ENCODE assay signal across 8 cellular contexts in the genomic region with DNA sequence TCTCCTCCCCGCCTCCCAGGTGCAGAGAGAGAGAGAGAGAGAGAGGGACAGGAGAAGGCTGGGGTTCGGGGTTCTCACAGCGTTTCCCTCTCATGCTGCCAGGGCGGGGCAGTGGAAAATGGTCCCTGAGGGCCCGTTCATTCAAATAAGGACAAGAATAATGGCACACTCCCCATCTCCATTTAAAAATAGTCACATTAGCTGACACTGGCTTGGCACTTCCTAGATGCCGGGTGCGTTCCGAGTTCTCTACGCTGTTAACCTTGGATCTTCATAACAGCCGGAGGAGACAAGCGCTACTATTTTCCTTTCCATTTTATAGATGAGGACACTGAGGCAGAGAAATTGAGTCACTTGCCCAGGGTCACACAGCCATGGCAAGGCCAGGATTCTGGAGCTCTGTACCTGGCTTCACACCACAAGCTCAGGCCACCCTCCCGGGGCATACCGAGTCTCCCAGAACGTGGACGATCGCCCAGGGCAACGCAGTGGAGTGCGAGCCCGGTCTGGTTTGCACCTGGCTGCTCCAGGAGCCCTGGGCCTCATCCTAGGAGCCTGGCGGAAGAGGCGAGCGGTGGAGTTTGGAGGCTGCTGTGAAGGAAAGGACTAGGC. TPM values are rescaled to one million over a fixed set of nuclear protein-coding genes. Genes with fewer than 3 reads are reported as not detected.
DNase-seq lines count a peak whose midpoint lies in the region; ATAC-seq, FAIRE-seq and TF ChIP-seq lines count a peak whose summit lies in the region.

No MANE protein-coding gene starts in this region.

- peaks cover 8 to 27% of the 10 kb centered on the region in 2 experiments for H4K20me1 ChIP-seq in H1 (replicated peaks in 1 of 2; ENCODE audit: control insufficient read depth in 1 of 2, insufficient read depth in 2 of 2, low read length in 2 of 2)
- H4K20me1 ChIP-seq in neural progenitor cell (ENCODE audit: low read depth): peaks cover 34% of the 10 kb centered on the region

- no peak overlapping the region for H2AK5ac ChIP-seq in H1 (ENCODE audit: low read depth, low read length)

- H3K9me3 ChIP-seq in CD8-positive, alpha-beta T cell (ENCODE audit: low read length): no peaks in the 10 kb centered on the region
- no peaks in the 10 kb centered on the region for H3K9me3 ChIP-seq in H1 (ENCODE audit: insufficient read depth in 2 of 2, low read depth in 1 of 2, low read length in 1 of 2)
- H3K9me3 ChIP-seq in neural progenitor cell (ENCODE audit: low read depth): no peaks in the 10 kb centered on the region

- peak overlapping the region; percentile 72 for H3K4me3 ChIP-seq in CD8-positive, alpha-beta T cell (ENCODE audit: low read depth, low read length)
- H3K4me3 ChIP-seq in H1 (ENCODE audit: extremely low read depth in 1 of 4, insufficient read depth in 2 of 4, low read depth in 3 of 4, low read length in 4 of 4) (peak overlapping the region; percentile 27 to 99 (median 59); a peak in 7 of 8 replicates), neural progenitor cell (peak overlapping the region; percentile 90)

- H2AFZ ChIP-seq in H1 (ENCODE audit: low read length) (peak overlapping the region; percentile 56; the same call in 1 of the 2 replicates), neural progenitor cell (replicated peaks) (peak overlapping the region; percentile 93)

- H4K5ac ChIP-seq in H1 (ENCODE audit: insufficient read length, low read depth, low read length): peak overlapping the region; percentile 46

- peak overlapping the region; percentile 91 for H3K27ac ChIP-seq in CD8-positive, alpha-beta T cell (ENCODE audit: low read depth, low read length)
- peak overlapping the region; percentile 66; the same call in 1 of the 2 replicates for H3K27ac ChIP-seq in H1 (ENCODE audit: low read depth, low read length)
- H3K27ac ChIP-seq in neural progenitor cell: no peak overlapping the region

- 47% methylated on average over 22 of the region's 22 CpGs; no CpG with 5 or more reads in 1 of the 2 experiments for WGBS in H1 (ENCODE audit: extremely low coverage in 1 of 2, insufficient coverage in 1 of 2, insufficient read length in 1 of 2, insufficient replicate concordance in 2 of 2, low coverage in 1 of 2, low lambda C conversion rate in 2 of 2, missing lambda C conversion rate in 1 of 2), 2 experiments

- H2BK120ac ChIP-seq in H1 (replicated peaks; ENCODE audit: low read depth, low read length): no peak overlapping the region

- no peak for DNase-seq in CD8-positive, alpha-beta T cell
- peak; percentile 78 to 86 for DNase-seq in NCI-H526 (lab: John Stamatoyannopoulos, UW)
- no peak for DNase-seq in H1 (ENCODE audit: low read depth in 1 of 2, low spot score in 2 of 2)
- no peak for DNase-seq in neural progenitor cell (ENCODE audit: low spot score)
- DNase-seq in head of caudate nucleus: no peak
- no peak for DNase-seq in HCEC 1CT
- no peak for DNase-seq in activated CD8-positive, alpha-beta memory T cell treated with anti-CD3 and anti-CD28 coated beads, Interleukin-2, amount 50 U/mL, for 48 hours
- DNase-seq in NCI-H748 (lab: John Stamatoyannopoulos, UW; ENCODE audit: unreplicated experiment): no peak

- no peaks in the 10 kb centered on the region for H3K36me3 ChIP-seq in CD8-positive, alpha-beta T cell (ENCODE audit: insufficient read depth, low read length)
- no peaks in the 10 kb centered on the region for H3K36me3 ChIP-seq in H1 (ENCODE audit: control insufficient read depth in 2 of 4, insufficient read depth in 4 of 4, low read length in 3 of 4)
- no peaks in the 10 kb centered on the region for H3K36me3 ChIP-seq in neural progenitor cell

- peaks cover 18% of the 10 kb centered on the region for H3K79me1 ChIP-seq in H1 (ENCODE audit: low read depth, low read length)

- H3K27ac Mint-ChIP-seq in CD8-positive, alpha-beta T cell: peak overlapping the region; percentile 96
- H3K27ac Mint-ChIP-seq in neural progenitor cell: peak overlapping the region; percentile 93

- peaks cover 51% of the 10 kb centered on the region for H3K4me1 Mint-ChIP-seq in CD8-positive, alpha-beta T cell (ENCODE audit: low read depth)
- peaks cover 39% of the 10 kb centered on the region for H3K4me1 Mint-ChIP-seq in neural progenitor cell

- POLR2A ChIA-PET in CD8-positive, alpha-beta T cell (lab: Charles Lee): interaction anchor here (1.0 to 4.9 kb wide), 8 partner anchors 12 to 511 kb away, joined by 4 to 81 read pairs (median 7); a partner anchor contains a TSS
- POLR2A ChIA-PET in H1 (lab: Charles Lee; ENCODE audit: partially characterized antibody): interaction anchor here (0.8 to 6.5 kb wide), 18 partner anchors 10 to 140 kb away, joined by 3 to 41 read pairs (median 4); no protein-coding TSS in a partner anchor

- no peak overlapping the region for H3K14ac ChIP-seq in H1 (ENCODE audit: insufficient read length)

- peak overlapping the region; percentile 27 for H3K4ac ChIP-seq in H1 (replicated peaks; ENCODE audit: insufficient read length, low read depth, low read length)

- no peak for ATAC-seq in CD8-positive, alpha-beta T cell

- CTCF ChIA-PET in CD8-positive, alpha-beta T cell (lab: Charles Lee): interaction anchor here (0.8 to 7.9 kb wide), 13 partner anchors 15 to 250 kb away, joined by 3 to 56 read pairs (median 4); a partner anchor contains a TSS
- CTCF ChIA-PET in H1 (lab: Charles Lee; ENCODE audit: partially characterized antibody): interaction anchor here (0.7 to 3.6 kb wide), 17 partner anchors 10 to 522 kb away, joined by 3 to 27 read pairs (median 4); no protein-coding TSS in a partner anchor

- no peak for TF ChIP-seq POLR2A in H1 (IDR thresholded peaks at IDR 0.05; ENCODE audit: control extremely low read depth in 1 of 2, low read depth in 2 of 2, low read length in 2 of 2)

- TF ChIP-seq EP300 in H1 (IDR thresholded peaks at IDR 0.05; ENCODE audit: borderline replicate concordance in 1 of 2, low read depth in 2 of 2, low read length in 2 of 2): no peak

- no peaks in the 10 kb centered on the region for H3K9me3 Mint-ChIP-seq in CD8-positive, alpha-beta T cell
- H3K9me3 Mint-ChIP-seq in neural progenitor cell: no peaks in the 10 kb centered on the region

- H2BK15ac ChIP-seq in H1 (ENCODE audit: low read length): peak overlapping the region; percentile 61; the same call in 1 of the 2 replicates

- peak overlapping the region in 3 of 4 experiments; percentile 34 to 68 (median 63); a peak in 3 of 7 replicates for H3K9ac ChIP-seq in H1 (replicated peaks in 1 of 4; ENCODE audit: extremely low read depth in 1 of 4, low read depth in 3 of 4, low read length in 3 of 4)
- H3K9ac ChIP-seq in neural progenitor cell: no peak overlapping the region

- peaks cover 13% of the 10 kb centered on the region for H3K23me2 ChIP-seq in H1 (ENCODE audit: low read depth, low read length)

- TF ChIP-seq CTCF in CD8-positive, alpha-beta T cell (IDR thresholded peaks at IDR 0.05): no peak
- TF ChIP-seq CTCF in H1 (IDR thresholded peaks at IDR 0.05; ENCODE audit: control extremely low read depth in 1 of 3, insufficient read depth in 1 of 3, low read depth in 1 of 3, low read length in 3 of 3) (no peak), neural progenitor cell (IDR thresholded peaks at IDR 0.05) (no peak)

- no peak for FAIRE-seq in H1 (lab: Jason Lieb, UNC)

- H3K18ac ChIP-seq in H1 (ENCODE audit: extremely low read depth, low read length): peak overlapping the region; percentile 98

- H3K4me3 Mint-ChIP-seq in CD8-positive, alpha-beta T cell: peak overlapping the region; percentile 97
- H3K4me3 Mint-ChIP-seq in neural progenitor cell: peak overlapping the region; percentile 90

- H3K56ac ChIP-seq in H1 (replicated peaks; ENCODE audit: insufficient read length, low read depth, low read length): peak overlapping the region; percentile 37

- H2BK12ac ChIP-seq in H1 (ENCODE audit: low read depth, low read length): peak overlapping the region; percentile 90; the same call in 1 of the 2 replicates

- no peak overlapping the region for H3K23ac ChIP-seq in H1 (ENCODE audit: insufficient read length)

- H3K27me3 Mint-ChIP-seq in CD8-positive, alpha-beta T cell (ENCODE audit: low read depth): no peaks in the 10 kb centered on the region
- H3K27me3 Mint-ChIP-seq in neural progenitor cell (ENCODE audit: insufficient read depth, low read depth): peaks cover 28% of the 10 kb centered on the region

- peaks cover 35% of the 10 kb centered on the region for H3K4me1 ChIP-seq in CD8-positive, alpha-beta T cell (ENCODE audit: insufficient read depth, low read length)
- peaks cover 5 to 25% (median 18%) of the 10 kb centered on the region in 4 experiments for H3K4me1 ChIP-seq in H1 (replicated peaks in 1 of 4; ENCODE audit: control insufficient read depth in 3 of 4, insufficient read depth in 4 of 4, low read length in 3 of 4)
- peaks cover 15% of the 10 kb centered on the region for H3K4me1 ChIP-seq in neural progenitor cell

- peak overlapping the region; percentile 47; the same call in 1 of the 2 replicates for H4K8ac ChIP-seq in H1 (ENCODE audit: extremely low read depth, insufficient read depth, low read length)

- TF ChIP-seq RAD21 in H1 (IDR thresholded peaks at IDR 0.05 in 1 of 2, conservative IDR thresholded peaks at IDR 0.05 in 1 of 2; ENCODE audit: low read depth in 2 of 2, low read length in 2 of 2): no peak

- peak overlapping the region; percentile 91 for H4K91ac ChIP-seq in H1 (replicated peaks; ENCODE audit: insufficient read length, low read length)

- peak overlapping the region; percentile 100 for H3K4me2 ChIP-seq in H1 (ENCODE audit: insufficient read depth in 1 of 2, low read depth in 2 of 2, low read length in 2 of 2)
- peak overlapping the region; percentile 93 for H3K4me2 ChIP-seq in neural progenitor cell

- peaks cover 16% of the 10 kb centered on the region for H3F3A ChIP-seq in neural progenitor cell (ENCODE audit: low read depth)

- peaks cover 13% of the 10 kb centered on the region for H3K36me3 Mint-ChIP-seq in CD8-positive, alpha-beta T cell
- no peaks in the 10 kb centered on the region for H3K36me3 Mint-ChIP-seq in neural progenitor cell

- H2BK20ac ChIP-seq in H1 (ENCODE audit: low read length): peak overlapping the region; percentile 90

- peak overlapping the region; percentile 97 for H2BK5ac ChIP-seq in H1 (ENCODE audit: low read depth, low read length)

- H3K27me3 ChIP-seq in CD8-positive, alpha-beta T cell (ENCODE audit: insufficient read depth, low read length): no peaks in the 10 kb centered on the region
- H3K27me3 ChIP-seq in H1 (replicated peaks in 1 of 4; ENCODE audit: control insufficient read depth in 3 of 4, extremely low read depth in 1 of 4, insufficient read depth in 3 of 4, low read length in 3 of 4): no peaks in the 10 kb centered on the region
- peaks cover 16% of the 10 kb centered on the region for H3K27me3 ChIP-seq in neural progenitor cell

- H3K79me2 ChIP-seq in H1 (ENCODE audit: control insufficient read depth in 1 of 2, insufficient read depth in 2 of 2, low read length in 2 of 2) (peaks cover 38 to 40% of the 10 kb centered on the region in 2 experiments), neural progenitor cell (ENCODE audit: low read depth) (peaks cover 38% of the 10 kb centered on the region)

- intact Hi-C loops in CD8-positive, alpha-beta T cell (cut with DNase I, micrococcal nuclease): loop anchor here (1.0 to 10.0 kb wide), 15 partner anchors 31 to 747 kb away; a partner anchor contains a TSS
- intact Hi-C loops in head of caudate nucleus (cut with DNase I): loop anchor here (10.0 kb wide), 1 partner anchor 53 kb away; no protein-coding TSS in a partner anchor

RNA-seq across cellular contexts. Expression of a gene that starts 0.6 kb away (rescaled TPM):
- total RNA-seq in CD8-positive, alpha-beta T cell: 10 to 100 TPM; 25.8 to 30.9 TPM
- 140 and 144 TPM in 2 replicates for total RNA-seq in H1 (2021; fragmentation: NEBNext Ultra II Directional; extraction: Animal tissue kit (Norgen Biotek cat#: 25700))
- polyA plus RNA-seq in H1 (2011; rRNA removed): 66.2 and 77.8 TPM in 2 replicates
- polyA plus RNA-seq in H1 (2011; cell fraction: cytosol; rRNA removed): 69.0 TPM
- polyA plus RNA-seq in H1 (2011; cell fraction: nucleus; rRNA removed): 164 TPM
- polyA plus RNA-seq in H1 (2012, experiment 1 of 2): 61.4 to 78.1 TPM (median 74.2 TPM) in 4 replicates
- polyA plus RNA-seq in H1 (2012, experiment 2 of 2): 45.2 TPM
- polyA plus RNA-seq in H1 (2013, experiment 1 of 2): 158 TPM
- polyA plus RNA-seq in H1 (2013, experiment 2 of 2): 135 TPM
- 242 and 245 TPM in 2 replicates for polyA minus RNA-seq in H1 (2011; rRNA and poly(A)+ RNA removed)
- 135 TPM for polyA minus RNA-seq in H1 (2011; cell fraction: cytosol; rRNA and poly(A)+ RNA removed)
- polyA minus RNA-seq in H1 (2011; cell fraction: nucleus; rRNA and poly(A)+ RNA removed): 104 TPM
- total RNA-seq in neural progenitor cell (ENCODE audit: low replicate concordance): 32.9 and 37.2 TPM in 2 replicates

Comparison
In these comparisons a context has a peak if more than half of its experiments do, and no peak if none do; other contexts are left out.
1. DNase-seq: peak in NCI-H526 (2 of 2); none in CD8-positive, alpha-beta T cell (0 of 7), H1 (0 of 2), neural progenitor cell (single experiment), head of caudate nucleus (0 of 42), HCEC 1CT (single experiment), activated CD8-positive, alpha-beta memory T cell treated with anti-CD3 and anti-CD28 coated beads, Interleukin-2, amount 50 U/mL, for 48 hours (single experiment) and NCI-H748 (single experiment).
2. Peak in every context shown above with its lines, with median percentiles within 50 percentile points of each other: H3K4me3 ChIP-seq.